8 cellular contexts compared by ENCODE assay signal in genomic region chr1:44805311-44806024, GRCh38. TPM values are rescaled to one million over a fixed set of nuclear protein-coding genes. Genes with fewer than 3 reads are reported as not detected.
A peak's percentile ranks its signal among the peaks of the same experiment; 100 is the strongest.
DNase-seq lines count a peak whose midpoint lies in the region; ATAC-seq, FAIRE-seq and TF ChIP-seq lines count a peak whose summit lies in the region.
"Had no signal": no experiment of that assay in that cellular context is flagged by ENCODE, and none has a peak within 500 bp of the region (broad histone marks: within the 10 kb centered on the region; RNA-seq: fewer than 3 reads in every experiment).

No MANE protein-coding gene starts in this region.

- TF ChIP-seq CTCF in Calu3 (IDR thresholded peaks at IDR 0.05; ENCODE audit: unreplicated experiment): no peak
- no peak for TF ChIP-seq CTCF in astrocyte (IDR thresholded peaks at IDR 0.05; ENCODE audit: insufficient read depth, low read depth, low read length)
- TF ChIP-seq CTCF in nephron (IDR thresholded peaks at IDR 0.05; ENCODE audit: unreplicated experiment in 3 of 3): no peak

- H3K4me3 ChIP-seq in astrocyte (ENCODE audit: insufficient read depth, low read depth, low read length): no peak overlapping the region
- H3K4me3 ChIP-seq: prostate gland had no signal

- H3K27me3 Mint-ChIP-seq in Calu3 (ENCODE audit: unreplicated experiment) (no peaks in the 10 kb centered on the region), astrocyte (ENCODE audit: low read depth, unreplicated experiment) (no peaks in the 10 kb centered on the region), nephron (ENCODE audit: low read depth) (no peaks in the 10 kb centered on the region)

- H3K4me3 Mint-ChIP-seq in Calu3 (ENCODE audit: low read depth, unreplicated experiment): no peak overlapping the region
- peak overlapping the region; percentile 60 for H3K4me3 Mint-ChIP-seq in astrocyte (ENCODE audit: unreplicated experiment)
- H3K4me3 Mint-ChIP-seq in nephron: peak overlapping the region in 1 of 3 experiments; percentile 34

- H3K36me3 Mint-ChIP-seq in Calu3 (ENCODE audit: insufficient read depth, unreplicated experiment): peaks cover 72% of the 10 kb centered on the region
- peaks cover 26% of the 10 kb centered on the region for H3K36me3 Mint-ChIP-seq in astrocyte (ENCODE audit: low read depth, unreplicated experiment)
- peaks cover 23% of the 10 kb centered on the region for H3K36me3 Mint-ChIP-seq in nephron (ENCODE audit: low read depth)

- no peak overlapping the region for H3K9ac ChIP-seq in astrocyte (ENCODE audit: low read length)

- intact Hi-C loops in Calu3 (cut with micrococcal nuclease; ENCODE audit: unreplicated experiment): no loop called here

- no peaks in the 10 kb centered on the region for H3K9me3 ChIP-seq in astrocyte (ENCODE audit: insufficient read depth, low read depth, low read length)
- H3K9me3 ChIP-seq: prostate gland had no signal

- no peaks in the 10 kb centered on the region for H3K27me3 ChIP-seq in astrocyte (ENCODE audit: insufficient read depth, low read length)

- H4K20me1 ChIP-seq in astrocyte (ENCODE audit: insufficient read depth, low read length): peaks cover 48% of the 10 kb centered on the region

- peaks cover 75% of the 10 kb centered on the region for H3K79me2 ChIP-seq in astrocyte (ENCODE audit: insufficient read depth, low read length)

- H3K4me1 Mint-ChIP-seq in Calu3 (ENCODE audit: low read depth, unreplicated experiment) (peaks cover 40% of the 10 kb centered on the region), astrocyte (ENCODE audit: low read depth, unreplicated experiment) (peaks cover 56% of the 10 kb centered on the region), nephron (peaks cover 49% of the 10 kb centered on the region)

- peaks cover 40% of the 10 kb centered on the region for H3K36me3 ChIP-seq in astrocyte (ENCODE audit: insufficient read depth, low read length)
- H3K36me3 ChIP-seq: prostate gland had no signal

- H3K27ac Mint-ChIP-seq in Calu3 (ENCODE audit: unreplicated experiment): peak overlapping the region; percentile 49
- H3K27ac Mint-ChIP-seq in astrocyte (ENCODE audit: unreplicated experiment): peak overlapping the region; percentile 78
- H3K27ac Mint-ChIP-seq in nephron: peak overlapping the region; percentile 43 to 67 (median 58)

- BruUV-seq in Calu3 (replicated peaks; lab: Mats Ljungman, UMichigan): no TSS peak

- peak overlapping the region; percentile 18 for H3K27ac ChIP-seq in astrocyte (ENCODE audit: low read depth, low read length)

- no peak overlapping the region for H2AFZ ChIP-seq in astrocyte (ENCODE audit: low read depth, low read length)

- DNase-seq in Calu3 (no peak), astrocyte (ENCODE audit: low read depth) (no peak)
- no peak for DNase-seq in stimulated activated CD4-positive, alpha-beta T cell treated with anti-CD3 and anti-CD28 coated beads, Interleukin-4, amount 100 ng/mL, for 24 hours
- DNase-seq: NCI-H1417 had no signal

- no peak for ATAC-seq in HG03521 (IDR thresholded peaks at IDR 0.05; ENCODE audit: unreplicated experiment)
- no peak for ATAC-seq in HG03139 (IDR thresholded peaks at IDR 0.05; ENCODE audit: unreplicated experiment)

- no peak overlapping the region for H3K4me2 ChIP-seq in astrocyte (ENCODE audit: low read length)

- no peak for FAIRE-seq in astrocyte (lab: Jason Lieb, UNC)

- H3K9me3 Mint-ChIP-seq in Calu3 (ENCODE audit: low read depth, unreplicated experiment) (no peaks in the 10 kb centered on the region), astrocyte (ENCODE audit: unreplicated experiment) (no peaks in the 10 kb centered on the region), nephron (no peaks in the 10 kb centered on the region)

- CTCF ChIA-PET in Calu3 (lab: Charles Lee): no interaction called here

- peaks cover 71% of the 10 kb centered on the region for H3K4me1 ChIP-seq in astrocyte (ENCODE audit: insufficient read depth, low read length)

RNA-seq across cellular contexts. Expression of gene DYNLT4, which starts 1.7 kb away (rescaled TPM):
- total RNA-seq in Calu3 (2022) (0.66 and 0.69 TPM in 2 replicates), astrocyte (0.50 and 0.53 TPM in 2 replicates)

RNA-seq across cellular contexts. Expression of gene BTBD19, which starts 2.9 kb away (rescaled TPM):
- total RNA-seq in Calu3 (2022) (5.2 and 5.9 TPM in 2 replicates), astrocyte (30.3 and 30.6 TPM in 2 replicates)

RNA-seq across cellular contexts. Expression of gene PLK3, which starts 5.3 kb away (rescaled TPM):
- total RNA-seq in Calu3 (2022) (15.6 and 17.8 TPM in 2 replicates), astrocyte (62.0 and 66.4 TPM in 2 replicates)

RNA-seq across cellular contexts. Expression of gene BEST4, which starts 17.5 kb away (rescaled TPM):
- 0.40 TPM in 1 of 2 replicates, not detected in the other for total RNA-seq in Calu3 (2022)
- 0.26 TPM in 1 of 2 replicates, not detected in the other for total RNA-seq in astrocyte
- total RNA-seq: prostate gland had no signal

RNA-seq across cellular contexts. Expression of gene RPS8, which starts 30.1 kb away (rescaled TPM):
- total RNA-seq in Calu3 (2022): 965 and 1,104 TPM in 2 replicates
- 1,108 and 1,187 TPM in 2 replicates for total RNA-seq in astrocyte
